ENCODE assay signal across 6 cellular contexts in genomic region chr10:121351533-121351932, GRCh38.
"Had no signal": no experiment of that assay in that cellular context is flagged by ENCODE, and none has a peak within 500 bp of the region (broad histone marks: within the 10 kb centered on the region; RNA-seq: fewer than 3 reads in every experiment).

No MANE protein-coding gene starts in this region.

- H3K4me2 ChIP-seq: GM23338 had no signal

- H3K27ac Mint-ChIP-seq: GM23338 had no signal

- FAIRE-seq: HTR-8/SVneo, K562 had no signal

- H3K4me1 Mint-ChIP-seq: GM23338 had no signal

- DNase-seq: H7, HCEC 1CT, IMR-90 had no signal

- H3K4me3 ChIP-seq: GM23338, K562 had no signal

- H3K4me3 Mint-ChIP-seq: GM23338 had no signal

- H2AFZ ChIP-seq: GM23338 had no signal
